27 cellular contexts compared by ENCODE assay signal in the genomic region with DNA sequence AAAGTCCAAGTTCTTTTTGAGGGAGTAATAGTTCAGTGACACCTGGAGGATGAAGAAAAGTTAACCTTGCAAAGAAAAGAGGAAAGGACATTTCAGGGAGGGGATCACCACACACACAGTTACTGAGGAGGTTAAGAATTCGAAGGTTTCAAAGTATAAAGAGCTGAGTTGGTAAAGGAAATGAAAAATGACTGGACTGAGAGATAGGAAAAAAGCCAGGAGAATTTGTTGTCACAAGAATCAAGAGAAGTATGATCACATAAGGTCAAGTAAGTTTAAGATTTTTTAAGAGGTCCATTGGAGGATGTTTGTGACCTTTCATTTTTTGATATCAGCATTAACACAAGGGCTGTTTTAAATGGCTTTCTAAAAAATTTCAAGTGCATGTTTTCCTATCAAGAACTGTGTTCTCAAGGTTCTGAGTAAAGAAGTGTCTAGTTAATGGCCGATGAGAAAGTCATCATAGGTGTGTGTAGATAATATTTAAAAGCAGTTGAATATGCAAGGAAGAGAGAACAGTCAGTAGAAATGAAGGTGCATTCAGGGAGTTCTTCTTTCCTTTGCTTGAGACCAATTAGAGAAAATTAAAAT.
"Had no signal": no experiment of that assay in that cellular context is flagged by ENCODE, and none has a peak within 500 bp of the region (broad histone marks: within the 10 kb centered on the region; RNA-seq: fewer than 3 reads in every experiment).

No MANE protein-coding gene starts in this region.

- H3K36me3 ChIP-seq: breast epithelium, ovary, suprapubic skin, tibial artery had no signal

- H3K27ac Mint-ChIP-seq: activated CD4-positive, alpha-beta T cell treated with anti-CD3 and anti-CD28 coated beads, Interleukin-2, amount 10 ng/mL, durations not matched to agents 7 days and 5 days; activated naive CD8-positive, alpha-beta T cell treated with anti-CD3 and anti-CD28 coated beads, Interleukin-2, amount 10 ng/mL, durations not matched to agents 7 days and 5 days; mesothelial cell of epicardium; naive B cell; progenitor cell of endocrine pancreas; stimulated activated effector memory CD8-positive, alpha-beta T cell treated with anti-CD3 and anti-CD28 coated beads, Interleukin-12 subunit alpha, Interleukin-12 subunit beta, amount 100 ng/mL, for 72 hours; T-helper 1 cell treated with Interleukin-12 subunit alpha and Interleukin-12 subunit beta and Interleukin-4 antibody, amounts not matched to agents 30 μg/mL and 1 μg/mL, for 36 hours had no signal

- DNase-seq: activated CD4-positive, alpha-beta T cell treated with anti-CD3 and anti-CD28 coated beads, Interleukin-2, amount 10 ng/mL, durations not matched to agents 7 days and 5 days; activated naive CD8-positive, alpha-beta T cell treated with anti-CD3 and anti-CD28 coated beads, Interleukin-2, amount 10 ng/mL, durations not matched to agents 7 days and 5 days; activated T-cell treated with anti-CD3 and anti-CD28 coated beads for 4 hours; amniotic stem cell; central memory CD4-positive, alpha-beta T cell; effector CD8-positive, alpha-beta T cell; glutamatergic neuron; islet precursor cell; left ventricle myocardium superior; naive B cell; ovary; retina; SK-N-SH; stimulated activated CD4-positive, alpha-beta T cell treated with anti-CD3 and anti-CD28 coated beads, Interleukin-12 subunit alpha, Interleukin-12 subunit beta, amount 100 ng/mL, for 4 hours; stimulated activated CD4-positive, alpha-beta T cell treated with anti-CD3 and anti-CD28 coated beads, Interleukin-4, amount 100 ng/mL, for 1 hour; SW 1271; T-helper 9 cell; tibial artery had no signal

- H3K9ac ChIP-seq: SK-N-SH had no signal

- H3K27ac ChIP-seq: breast epithelium, ovary, skin epidermis, suprapubic skin, tibial artery, VCaP had no signal

- H3K4me1 ChIP-seq: breast epithelium, suprapubic skin, tibial artery had no signal

- H3K4me1 Mint-ChIP-seq: activated CD4-positive, alpha-beta T cell treated with anti-CD3 and anti-CD28 coated beads, Interleukin-2, amount 10 ng/mL, durations not matched to agents 7 days and 5 days; activated naive CD8-positive, alpha-beta T cell treated with anti-CD3 and anti-CD28 coated beads, Interleukin-2, amount 10 ng/mL, durations not matched to agents 7 days and 5 days; naive B cell; stimulated activated effector memory CD8-positive, alpha-beta T cell treated with anti-CD3 and anti-CD28 coated beads, Interleukin-12 subunit alpha, Interleukin-12 subunit beta, amount 100 ng/mL, for 72 hours had no signal

- H3K27me3 Mint-ChIP-seq: activated CD4-positive, alpha-beta T cell treated with anti-CD3 and anti-CD28 coated beads, Interleukin-2, amount 10 ng/mL, durations not matched to agents 7 days and 5 days; activated naive CD8-positive, alpha-beta T cell treated with anti-CD3 and anti-CD28 coated beads, Interleukin-2, amount 10 ng/mL, durations not matched to agents 7 days and 5 days; naive B cell; progenitor cell of endocrine pancreas had no signal

- H3K27me3 ChIP-seq: breast epithelium, ovary, suprapubic skin, tibial artery had no signal

- ATAC-seq: left ventricle myocardium superior; sciatic nerve; stimulated activated effector memory CD8-positive, alpha-beta T cell treated with anti-CD3 and anti-CD28 coated beads, Interleukin-12 subunit alpha, Interleukin-12 subunit beta, amount 100 ng/mL, for 72 hours had no signal

- H3K4me3 Mint-ChIP-seq: activated CD4-positive, alpha-beta T cell treated with anti-CD3 and anti-CD28 coated beads, Interleukin-2, amount 10 ng/mL, durations not matched to agents 7 days and 5 days; activated naive CD8-positive, alpha-beta T cell treated with anti-CD3 and anti-CD28 coated beads, Interleukin-2, amount 10 ng/mL, durations not matched to agents 7 days and 5 days; mesothelial cell of epicardium; naive B cell; stimulated activated effector memory CD8-positive, alpha-beta T cell treated with anti-CD3 and anti-CD28 coated beads, Interleukin-12 subunit alpha, Interleukin-12 subunit beta, amount 100 ng/mL, for 72 hours; T-helper 1 cell treated with Interleukin-12 subunit alpha and Interleukin-12 subunit beta and Interleukin-4 antibody, amounts not matched to agents 30 μg/mL and 1 μg/mL, for 36 hours had no signal

- H3K9me3 ChIP-seq: ovary, SK-N-SH, suprapubic skin had no signal

- H3K4me3 ChIP-seq: breast epithelium, ovary, skin epidermis, suprapubic skin, tibial artery had no signal

- H3K36me3 Mint-ChIP-seq: naive B cell; stimulated activated effector memory CD8-positive, alpha-beta T cell treated with anti-CD3 and anti-CD28 coated beads, Interleukin-12 subunit alpha, Interleukin-12 subunit beta, amount 100 ng/mL, for 72 hours had no signal
